19 cellular contexts compared by ENCODE assay signal in the genomic region with DNA sequence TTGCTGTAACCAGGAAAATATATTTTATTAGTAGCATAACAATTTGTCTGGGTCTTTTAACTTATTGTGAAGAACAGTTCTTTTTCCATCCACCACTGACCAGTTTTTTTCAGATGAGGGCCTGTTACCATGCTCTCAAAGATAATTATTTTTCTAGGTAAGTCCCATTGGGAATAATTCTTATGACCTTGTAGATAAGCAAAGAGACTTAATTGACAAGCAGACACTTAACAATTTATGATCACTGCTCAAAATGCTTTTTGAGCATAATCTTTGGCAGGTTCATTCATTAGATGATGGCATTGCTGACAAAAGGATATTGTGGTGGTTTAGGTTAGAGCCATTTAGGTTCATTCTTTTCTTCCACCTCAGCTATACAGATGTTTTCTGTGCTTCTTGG.
"Had no signal": no experiment of that assay in that cellular context is flagged by ENCODE, and none has a peak within 500 bp of the region (broad histone marks: within the 10 kb centered on the region; RNA-seq: fewer than 3 reads in every experiment).

No MANE protein-coding gene starts in this region.

- H3K27ac ChIP-seq: right lobe of liver, tibial artery had no signal

- H3K9me3 Mint-ChIP-seq: activated CD4-positive, alpha-beta T cell treated with anti-CD3 and anti-CD28 coated beads, Interleukin-2, amount 10 ng/mL, durations not matched to agents 24 days and 14 days; activated CD8-positive, alpha-beta T cell treated with anti-CD3 and anti-CD28 coated beads for 36 hours; activated naive CD8-positive, alpha-beta T cell treated with anti-CD3 and anti-CD28 coated beads for 36 hours; activated T-cell treated with anti-CD3 and anti-CD28 coated beads, Interleukin-2, amount 50 U/mL, for 24 hours; activated T-helper 17 cell treated with anti-CD3 and anti-CD28 coated beads, Interleukin-2, amount 50 U/mL, for 72 hours; central memory CD8-positive, alpha-beta T cell; effector memory CD8-positive, alpha-beta T cell; nephron; stimulated activated effector memory CD8-positive, alpha-beta T cell treated with anti-CD3 and anti-CD28 coated beads, Interleukin-12 subunit alpha, Interleukin-12 subunit beta, amount 100 ng/mL, for 72 hours; stimulated activated naive CD8-positive, alpha-beta T cell treated with anti-CD3 and anti-CD28 coated beads, Interleukin-15, amount 100 ng/mL, for 72 hours; T-helper 1 cell treated with Interleukin-12 subunit alpha and Interleukin-12 subunit beta and Interleukin-4 antibody, amounts not matched to agents 30 μg/mL and 1 μg/mL, for 36 hours had no signal

- H3K36me3 ChIP-seq: breast epithelium, colonic mucosa, right lobe of liver had no signal

- H3K36me3 Mint-ChIP-seq: stimulated activated effector memory CD8-positive, alpha-beta T cell treated with anti-CD3 and anti-CD28 coated beads, Interleukin-12 subunit alpha, Interleukin-12 subunit beta, amount 100 ng/mL, for 72 hours had no signal

- H3K27ac Mint-ChIP-seq: activated CD4-positive, alpha-beta T cell treated with anti-CD3 and anti-CD28 coated beads, Interleukin-2, amount 10 ng/mL, durations not matched to agents 24 days and 14 days; activated CD8-positive, alpha-beta T cell treated with anti-CD3 and anti-CD28 coated beads for 36 hours; activated naive CD8-positive, alpha-beta T cell treated with anti-CD3 and anti-CD28 coated beads for 36 hours; activated T-cell treated with anti-CD3 and anti-CD28 coated beads, Interleukin-2, amount 50 U/mL, for 24 hours; activated T-helper 17 cell treated with anti-CD3 and anti-CD28 coated beads, Interleukin-2, amount 50 U/mL, for 72 hours; effector memory CD8-positive, alpha-beta T cell; nephron; stimulated activated effector memory CD8-positive, alpha-beta T cell treated with anti-CD3 and anti-CD28 coated beads, Interleukin-12 subunit alpha, Interleukin-12 subunit beta, amount 100 ng/mL, for 72 hours; stimulated activated naive CD8-positive, alpha-beta T cell treated with anti-CD3 and anti-CD28 coated beads, Interleukin-15, amount 100 ng/mL, for 72 hours; T-helper 1 cell treated with Interleukin-12 subunit alpha and Interleukin-12 subunit beta and Interleukin-4 antibody, amounts not matched to agents 30 μg/mL and 1 μg/mL, for 36 hours had no signal

- H3K27me3 ChIP-seq: breast epithelium, colonic mucosa, dorsolateral prefrontal cortex, right lobe of liver, tibial artery had no signal

- H3K9me3 ChIP-seq: breast epithelium, colonic mucosa, right lobe of liver, tibial artery had no signal

- ATAC-seq: activated CD8-positive, alpha-beta T cell treated with anti-CD3 and anti-CD28 coated beads for 36 hours; effector memory CD8-positive, alpha-beta T cell; esophagus mucosa; stimulated activated effector memory CD8-positive, alpha-beta T cell treated with anti-CD3 and anti-CD28 coated beads, Interleukin-12 subunit alpha, Interleukin-12 subunit beta, amount 100 ng/mL, for 72 hours; stimulated activated naive CD8-positive, alpha-beta T cell treated with anti-CD3 and anti-CD28 coated beads, Interleukin-15, amount 100 ng/mL, for 72 hours had no signal

- H3K4me1 ChIP-seq: breast epithelium had no signal

- H3K4me3 Mint-ChIP-seq: activated CD4-positive, alpha-beta T cell treated with anti-CD3 and anti-CD28 coated beads, Interleukin-2, amount 10 ng/mL, durations not matched to agents 24 days and 14 days; activated CD8-positive, alpha-beta T cell treated with anti-CD3 and anti-CD28 coated beads for 36 hours; activated naive CD8-positive, alpha-beta T cell treated with anti-CD3 and anti-CD28 coated beads for 36 hours; activated T-cell treated with anti-CD3 and anti-CD28 coated beads, Interleukin-2, amount 50 U/mL, for 24 hours; activated T-helper 17 cell treated with anti-CD3 and anti-CD28 coated beads, Interleukin-2, amount 50 U/mL, for 72 hours; central memory CD8-positive, alpha-beta T cell; effector memory CD8-positive, alpha-beta T cell; stimulated activated effector memory CD8-positive, alpha-beta T cell treated with anti-CD3 and anti-CD28 coated beads, Interleukin-12 subunit alpha, Interleukin-12 subunit beta, amount 100 ng/mL, for 72 hours; stimulated activated naive CD8-positive, alpha-beta T cell treated with anti-CD3 and anti-CD28 coated beads, Interleukin-15, amount 100 ng/mL, for 72 hours; T-helper 1 cell treated with Interleukin-12 subunit alpha and Interleukin-12 subunit beta and Interleukin-4 antibody, amounts not matched to agents 30 μg/mL and 1 μg/mL, for 36 hours had no signal

- H3K27me3 Mint-ChIP-seq: activated CD4-positive, alpha-beta T cell treated with anti-CD3 and anti-CD28 coated beads, Interleukin-2, amount 10 ng/mL, durations not matched to agents 24 days and 14 days; activated CD8-positive, alpha-beta T cell treated with anti-CD3 and anti-CD28 coated beads for 36 hours; activated naive CD8-positive, alpha-beta T cell treated with anti-CD3 and anti-CD28 coated beads for 36 hours; activated T-cell treated with anti-CD3 and anti-CD28 coated beads, Interleukin-2, amount 50 U/mL, for 24 hours; activated T-helper 17 cell treated with anti-CD3 and anti-CD28 coated beads, Interleukin-2, amount 50 U/mL, for 72 hours; central memory CD8-positive, alpha-beta T cell; effector memory CD8-positive, alpha-beta T cell; stimulated activated naive CD8-positive, alpha-beta T cell treated with anti-CD3 and anti-CD28 coated beads, Interleukin-15, amount 100 ng/mL, for 72 hours had no signal

- DNase-seq: activated CD4-positive, alpha-beta T cell treated with anti-CD3 and anti-CD28 coated beads, Interleukin-2, amount 10 ng/mL, durations not matched to agents 24 days and 14 days; activated CD8-positive, alpha-beta T cell treated with anti-CD3 and anti-CD28 coated beads for 36 hours; activated naive CD8-positive, alpha-beta T cell treated with anti-CD3 and anti-CD28 coated beads for 36 hours; activated T-cell treated with anti-CD3 and anti-CD28 coated beads, Interleukin-2, amount 50 U/mL, for 24 hours; colonic mucosa; dorsolateral prefrontal cortex; effector memory CD8-positive, alpha-beta T cell; nucleus accumbens; right lobe of liver; stimulated activated CD4-positive, alpha-beta T cell treated with anti-CD3 and anti-CD28 coated beads, Interleukin-2, amount 100 ng/mL, for 24 hours; stimulated activated naive CD8-positive, alpha-beta T cell treated with anti-CD3 and anti-CD28 coated beads, Interleukin-15, amount 100 ng/mL, for 72 hours; tibial artery had no signal

- H3K4me3 ChIP-seq: breast epithelium, colonic mucosa, dorsolateral prefrontal cortex, right lobe of liver, tibial artery had no signal
